ENCODE assay signal across 1 cellular context in the genomic region with DNA sequence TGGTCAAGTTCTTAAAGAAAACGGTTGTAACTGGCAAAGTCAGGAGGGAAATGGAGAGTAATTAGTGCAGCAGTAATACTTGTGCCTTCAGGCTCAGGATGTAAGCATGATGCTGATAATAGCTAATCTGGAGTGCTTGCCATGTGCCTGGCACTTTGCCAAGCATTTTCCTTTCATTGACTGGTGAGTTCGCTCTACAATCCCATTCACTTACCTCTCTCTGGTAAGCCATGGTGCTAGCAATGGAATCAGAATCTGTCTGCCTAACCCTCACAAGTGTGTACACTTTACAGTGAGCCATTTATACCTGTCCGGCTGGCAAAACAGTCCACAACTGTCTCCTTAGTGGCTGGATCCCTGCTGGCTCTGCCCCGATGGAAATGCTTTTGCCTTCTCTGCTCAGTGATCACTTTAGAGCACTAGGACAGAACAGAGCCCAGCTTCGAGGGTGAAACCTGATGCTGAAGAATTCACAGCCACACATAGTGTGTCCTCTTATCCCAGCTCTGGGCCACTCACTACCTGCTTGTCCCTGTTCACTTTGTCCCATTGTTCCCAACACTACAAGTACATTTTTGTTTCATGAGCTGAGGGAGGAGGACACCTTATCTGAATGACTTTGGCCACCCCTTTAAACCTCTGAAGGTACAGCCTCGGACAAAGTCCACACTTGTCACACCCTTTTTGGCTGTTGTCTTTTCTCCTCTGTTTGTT.
TF ChIP-seq lines count a peak whose summit lies in the region.

No MANE protein-coding gene starts in this region.

TF ChIP-seq in HepG2, 621 proteins besides CTCF, POLR2A, EP300 and RAD21 (continued from another document and continues in another):
- TF ChIP-seq, protein P1, sequence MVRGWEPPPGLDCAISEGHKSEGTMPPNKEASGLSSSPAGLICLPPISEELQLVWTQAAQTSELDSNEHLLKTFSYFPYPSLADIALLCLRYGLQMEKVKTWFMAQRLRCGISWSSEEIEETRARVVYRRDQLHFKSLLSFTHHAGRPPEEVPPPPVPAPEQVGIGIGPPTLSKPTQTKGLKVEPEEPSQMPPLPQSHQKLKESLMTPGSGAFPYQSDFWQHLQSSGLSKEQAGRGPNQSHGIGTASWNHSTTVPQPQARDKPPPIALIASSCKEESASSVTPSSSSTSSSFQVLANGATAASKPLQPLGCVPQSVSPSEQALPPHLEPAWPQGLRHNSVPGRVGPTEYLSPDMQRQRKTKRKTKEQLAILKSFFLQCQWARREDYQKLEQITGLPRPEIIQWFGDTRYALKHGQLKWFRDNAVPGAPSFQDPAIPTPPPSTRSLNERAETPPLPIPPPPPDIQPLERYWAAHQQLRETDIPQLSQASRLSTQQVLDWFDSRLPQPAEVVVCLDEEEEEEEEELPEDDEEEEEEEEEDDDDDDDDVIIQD (CRISPR knock-in tag; IDR thresholded peaks at IDR 0.05; ENCODE audit: low read depth): peak; percentile 11; the same call in 1 of the 2 replicates
- TF ChIP-seq ZNF674 (CRISPR knock-in tag; IDR thresholded peaks at IDR 0.05; ENCODE audit: low read depth) (no peak), HMG20A (CRISPR knock-in tag; IDR thresholded peaks at IDR 0.05; ENCODE audit: borderline replicate concordance) (0 out of 2 replicates have a peak, but pooled peaks have one; percentile 11), ZBTB1 (CRISPR knock-in tag; IDR thresholded peaks at IDR 0.05; ENCODE audit: borderline replicate concordance) (no peak), NONO (IDR thresholded peaks at IDR 0.05) (no peak), NONO (CRISPR knock-in tag; conservative IDR thresholded peaks at IDR 0.05) (no peak), ZFP1 (CRISPR knock-in tag; IDR thresholded peaks at IDR 0.05) (no peak), ZNF331 (CRISPR knock-in tag; IDR thresholded peaks at IDR 0.05) (peak; percentile 42; the same call in 1 of the 2 replicates), MIER2 (CRISPR knock-in tag; IDR thresholded peaks at IDR 0.05) (no peak), AHR (CRISPR knock-in tag; IDR thresholded peaks at IDR 0.05) (no peak), SAFB2 (CRISPR knock-in tag; IDR thresholded peaks at IDR 0.05; ENCODE audit: borderline replicate concordance, low read depth) (no peak), ZFYVE20 (CRISPR knock-in tag; IDR thresholded peaks at IDR 0.05; ENCODE audit: borderline replicate concordance, low read depth) (no peak), ATF1 (CRISPR knock-in tag; IDR thresholded peaks at IDR 0.05) (no peak), YY1 (IDR thresholded peaks at IDR 0.05; ENCODE audit: insufficient read depth, insufficient replicate concordance, low read depth, low read length) (no peak), RBM39 (IDR thresholded peaks at IDR 0.05; ENCODE audit: low read depth, low read length, poor library complexity, severe bottlenecking) (no peak), TCF12 (IDR thresholded peaks at IDR 0.05) (no peak), TCF12 (CRISPR knock-in tag; IDR thresholded peaks at IDR 0.05) (no peak), ETV5 (CRISPR knock-in tag; IDR thresholded peaks at IDR 0.05; ENCODE audit: borderline replicate concordance) (no peak), ZNF136 (CRISPR knock-in tag; IDR thresholded peaks at IDR 0.05; ENCODE audit: low read depth) (no peak), NFATC3 (CRISPR knock-in tag; IDR thresholded peaks at IDR 0.05) (no peak), CEBPG (CRISPR knock-in tag; IDR thresholded peaks at IDR 0.05) (no peak), ZBTB7A (CRISPR knock-in tag; IDR thresholded peaks at IDR 0.05) (no peak), FOXK2 (IDR thresholded peaks at IDR 0.05) (no peak), FOSL2 (CRISPR knock-in tag; IDR thresholded peaks at IDR 0.05) (no peak), ZMYM3 (CRISPR knock-in tag; IDR thresholded peaks at IDR 0.05) (peak; percentile 76), KDM5A (IDR thresholded peaks at IDR 0.05; ENCODE audit: borderline replicate concordance, low read length) (no peak), DPF2 (CRISPR knock-in tag; IDR thresholded peaks at IDR 0.05; ENCODE audit: borderline replicate concordance, low read depth) (no peak), ZNF720 (CRISPR knock-in tag; IDR thresholded peaks at IDR 0.05) (no peak), ZSCAN25 (CRISPR knock-in tag; IDR thresholded peaks at IDR 0.05) (no peak), MATR3 (CRISPR knock-in tag; IDR thresholded peaks at IDR 0.05) (no peak), IRF2 (CRISPR knock-in tag; IDR thresholded peaks at IDR 0.05) (no peak), HOXA7 (CRISPR knock-in tag; IDR thresholded peaks at IDR 0.05) (no peak), ZBTB7B (CRISPR knock-in tag; IDR thresholded peaks at IDR 0.05) (no peak), SAP130 (CRISPR knock-in tag; IDR thresholded peaks at IDR 0.05; ENCODE audit: low read depth) (no peak; the same call in 1 of the 2 replicates), ZNF251 (CRISPR knock-in tag; IDR thresholded peaks at IDR 0.05) (no peak), RFX5 (IDR thresholded peaks at IDR 0.05; ENCODE audit: low read depth, low read length) (no peak), NRL (CRISPR knock-in tag; IDR thresholded peaks at IDR 0.05; ENCODE audit: borderline replicate concordance) (no peak), ZNF350 (CRISPR knock-in tag; IDR thresholded peaks at IDR 0.05; ENCODE audit: borderline replicate concordance, low read depth) (no peak)
- TF ChIP-seq, protein P2, sequence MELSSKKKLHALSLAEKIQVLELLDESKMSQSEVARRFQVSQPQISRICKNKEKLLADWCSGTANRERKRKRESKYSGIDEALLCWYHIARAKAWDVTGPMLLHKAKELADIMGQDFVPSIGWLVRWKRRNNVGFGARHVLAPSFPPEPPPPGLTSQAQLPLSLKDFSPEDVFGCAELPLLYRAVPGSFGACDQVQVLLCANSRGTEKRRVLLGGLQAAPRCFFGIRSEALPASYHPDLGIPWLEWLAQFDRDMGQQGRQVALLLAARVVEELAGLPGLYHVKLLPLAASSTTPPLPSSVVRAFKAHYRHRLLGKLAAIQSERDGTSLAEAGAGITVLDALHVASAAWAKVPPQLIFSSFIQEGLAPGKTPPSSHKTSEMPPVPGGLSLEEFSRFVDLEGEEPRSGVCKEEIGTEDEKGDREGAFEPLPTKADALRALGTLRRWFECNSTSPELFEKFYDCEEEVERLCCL (CRISPR knock-in tag; IDR thresholded peaks at IDR 0.05; ENCODE audit: borderline replicate concordance): no peak
- TF ChIP-seq, protein P3, sequence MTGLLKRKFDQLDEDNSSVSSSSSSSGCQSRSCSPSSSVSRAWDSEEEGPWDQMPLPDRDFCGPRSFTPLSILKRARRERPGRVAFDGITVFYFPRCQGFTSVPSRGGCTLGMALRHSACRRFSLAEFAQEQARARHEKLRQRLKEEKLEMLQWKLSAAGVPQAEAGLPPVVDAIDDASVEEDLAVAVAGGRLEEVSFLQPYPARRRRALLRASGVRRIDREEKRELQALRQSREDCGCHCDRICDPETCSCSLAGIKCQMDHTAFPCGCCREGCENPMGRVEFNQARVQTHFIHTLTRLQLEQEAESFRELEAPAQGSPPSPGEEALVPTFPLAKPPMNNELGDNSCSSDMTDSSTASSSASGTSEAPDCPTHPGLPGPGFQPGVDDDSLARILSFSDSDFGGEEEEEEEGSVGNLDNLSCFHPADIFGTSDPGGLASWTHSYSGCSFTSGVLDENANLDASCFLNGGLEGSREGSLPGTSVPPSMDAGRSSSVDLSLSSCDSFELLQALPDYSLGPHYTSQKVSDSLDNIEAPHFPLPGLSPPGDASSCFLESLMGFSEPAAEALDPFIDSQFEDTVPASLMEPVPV (CRISPR knock-in tag; IDR thresholded peaks at IDR 0.05): no peak
- TF ChIP-seq, protein P4, sequence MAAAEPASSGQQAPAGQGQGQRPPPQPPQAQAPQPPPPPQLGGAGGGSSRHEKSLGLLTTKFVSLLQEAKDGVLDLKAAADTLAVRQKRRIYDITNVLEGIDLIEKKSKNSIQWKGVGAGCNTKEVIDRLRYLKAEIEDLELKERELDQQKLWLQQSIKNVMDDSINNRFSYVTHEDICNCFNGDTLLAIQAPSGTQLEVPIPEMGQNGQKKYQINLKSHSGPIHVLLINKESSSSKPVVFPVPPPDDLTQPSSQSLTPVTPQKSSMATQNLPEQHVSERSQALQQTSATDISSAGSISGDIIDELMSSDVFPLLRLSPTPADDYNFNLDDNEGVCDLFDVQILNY (CRISPR knock-in tag; conservative IDR thresholded peaks at IDR 0.05): no peak
- TF ChIP-seq, protein P5, sequence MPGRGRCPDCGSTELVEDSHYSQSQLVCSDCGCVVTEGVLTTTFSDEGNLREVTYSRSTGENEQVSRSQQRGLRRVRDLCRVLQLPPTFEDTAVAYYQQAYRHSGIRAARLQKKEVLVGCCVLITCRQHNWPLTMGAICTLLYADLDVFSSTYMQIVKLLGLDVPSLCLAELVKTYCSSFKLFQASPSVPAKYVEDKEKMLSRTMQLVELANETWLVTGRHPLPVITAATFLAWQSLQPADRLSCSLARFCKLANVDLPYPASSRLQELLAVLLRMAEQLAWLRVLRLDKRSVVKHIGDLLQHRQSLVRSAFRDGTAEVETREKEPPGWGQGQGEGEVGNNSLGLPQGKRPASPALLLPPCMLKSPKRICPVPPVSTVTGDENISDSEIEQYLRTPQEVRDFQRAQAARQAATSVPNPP (CRISPR knock-in tag; IDR thresholded peaks at IDR 0.05): no peak
- TF ChIP-seq, protein P6, sequence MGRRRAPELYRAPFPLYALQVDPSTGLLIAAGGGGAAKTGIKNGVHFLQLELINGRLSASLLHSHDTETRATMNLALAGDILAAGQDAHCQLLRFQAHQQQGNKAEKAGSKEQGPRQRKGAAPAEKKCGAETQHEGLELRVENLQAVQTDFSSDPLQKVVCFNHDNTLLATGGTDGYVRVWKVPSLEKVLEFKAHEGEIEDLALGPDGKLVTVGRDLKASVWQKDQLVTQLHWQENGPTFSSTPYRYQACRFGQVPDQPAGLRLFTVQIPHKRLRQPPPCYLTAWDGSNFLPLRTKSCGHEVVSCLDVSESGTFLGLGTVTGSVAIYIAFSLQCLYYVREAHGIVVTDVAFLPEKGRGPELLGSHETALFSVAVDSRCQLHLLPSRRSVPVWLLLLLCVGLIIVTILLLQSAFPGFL (CRISPR knock-in tag; IDR thresholded peaks at IDR 0.05): no peak
- TF ChIP-seq, protein P7, sequence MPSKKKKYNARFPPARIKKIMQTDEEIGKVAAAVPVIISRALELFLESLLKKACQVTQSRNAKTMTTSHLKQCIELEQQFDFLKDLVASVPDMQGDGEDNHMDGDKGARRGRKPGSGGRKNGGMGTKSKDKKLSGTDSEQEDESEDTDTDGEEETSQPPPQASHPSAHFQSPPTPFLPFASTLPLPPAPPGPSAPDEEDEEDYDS (CRISPR knock-in tag; IDR thresholded peaks at IDR 0.05): no peak
- TF ChIP-seq, protein P8, sequence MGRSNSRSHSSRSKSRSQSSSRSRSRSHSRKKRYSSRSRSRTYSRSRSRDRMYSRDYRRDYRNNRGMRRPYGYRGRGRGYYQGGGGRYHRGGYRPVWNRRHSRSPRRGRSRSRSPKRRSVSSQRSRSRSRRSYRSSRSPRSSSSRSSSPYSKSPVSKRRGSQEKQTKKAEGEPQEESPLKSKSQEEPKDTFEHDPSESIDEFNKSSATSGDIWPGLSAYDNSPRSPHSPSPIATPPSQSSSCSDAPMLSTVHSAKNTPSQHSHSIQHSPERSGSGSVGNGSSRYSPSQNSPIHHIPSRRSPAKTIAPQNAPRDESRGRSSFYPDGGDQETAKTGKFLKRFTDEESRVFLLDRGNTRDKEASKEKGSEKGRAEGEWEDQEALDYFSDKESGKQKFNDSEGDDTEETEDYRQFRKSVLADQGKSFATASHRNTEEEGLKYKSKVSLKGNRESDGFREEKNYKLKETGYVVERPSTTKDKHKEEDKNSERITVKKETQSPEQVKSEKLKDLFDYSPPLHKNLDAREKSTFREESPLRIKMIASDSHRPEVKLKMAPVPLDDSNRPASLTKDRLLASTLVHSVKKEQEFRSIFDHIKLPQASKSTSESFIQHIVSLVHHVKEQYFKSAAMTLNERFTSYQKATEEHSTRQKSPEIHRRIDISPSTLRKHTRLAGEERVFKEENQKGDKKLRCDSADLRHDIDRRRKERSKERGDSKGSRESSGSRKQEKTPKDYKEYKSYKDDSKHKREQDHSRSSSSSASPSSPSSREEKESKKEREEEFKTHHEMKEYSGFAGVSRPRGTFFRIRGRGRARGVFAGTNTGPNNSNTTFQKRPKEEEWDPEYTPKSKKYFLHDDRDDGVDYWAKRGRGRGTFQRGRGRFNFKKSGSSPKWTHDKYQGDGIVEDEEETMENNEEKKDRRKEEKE (IDR thresholded peaks at IDR 0.05): no peak
- TF ChIP-seq, protein P9, sequence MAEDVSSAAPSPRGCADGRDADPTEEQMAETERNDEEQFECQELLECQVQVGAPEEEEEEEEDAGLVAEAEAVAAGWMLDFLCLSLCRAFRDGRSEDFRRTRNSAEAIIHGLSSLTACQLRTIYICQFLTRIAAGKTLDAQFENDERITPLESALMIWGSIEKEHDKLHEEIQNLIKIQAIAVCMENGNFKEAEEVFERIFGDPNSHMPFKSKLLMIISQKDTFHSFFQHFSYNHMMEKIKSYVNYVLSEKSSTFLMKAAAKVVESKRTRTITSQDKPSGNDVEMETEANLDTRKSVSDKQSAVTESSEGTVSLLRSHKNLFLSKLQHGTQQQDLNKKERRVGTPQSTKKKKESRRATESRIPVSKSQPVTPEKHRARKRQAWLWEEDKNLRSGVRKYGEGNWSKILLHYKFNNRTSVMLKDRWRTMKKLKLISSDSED (CRISPR knock-in tag; IDR thresholded peaks at IDR 0.05): no peak
- TF ChIP-seq, protein P10, sequence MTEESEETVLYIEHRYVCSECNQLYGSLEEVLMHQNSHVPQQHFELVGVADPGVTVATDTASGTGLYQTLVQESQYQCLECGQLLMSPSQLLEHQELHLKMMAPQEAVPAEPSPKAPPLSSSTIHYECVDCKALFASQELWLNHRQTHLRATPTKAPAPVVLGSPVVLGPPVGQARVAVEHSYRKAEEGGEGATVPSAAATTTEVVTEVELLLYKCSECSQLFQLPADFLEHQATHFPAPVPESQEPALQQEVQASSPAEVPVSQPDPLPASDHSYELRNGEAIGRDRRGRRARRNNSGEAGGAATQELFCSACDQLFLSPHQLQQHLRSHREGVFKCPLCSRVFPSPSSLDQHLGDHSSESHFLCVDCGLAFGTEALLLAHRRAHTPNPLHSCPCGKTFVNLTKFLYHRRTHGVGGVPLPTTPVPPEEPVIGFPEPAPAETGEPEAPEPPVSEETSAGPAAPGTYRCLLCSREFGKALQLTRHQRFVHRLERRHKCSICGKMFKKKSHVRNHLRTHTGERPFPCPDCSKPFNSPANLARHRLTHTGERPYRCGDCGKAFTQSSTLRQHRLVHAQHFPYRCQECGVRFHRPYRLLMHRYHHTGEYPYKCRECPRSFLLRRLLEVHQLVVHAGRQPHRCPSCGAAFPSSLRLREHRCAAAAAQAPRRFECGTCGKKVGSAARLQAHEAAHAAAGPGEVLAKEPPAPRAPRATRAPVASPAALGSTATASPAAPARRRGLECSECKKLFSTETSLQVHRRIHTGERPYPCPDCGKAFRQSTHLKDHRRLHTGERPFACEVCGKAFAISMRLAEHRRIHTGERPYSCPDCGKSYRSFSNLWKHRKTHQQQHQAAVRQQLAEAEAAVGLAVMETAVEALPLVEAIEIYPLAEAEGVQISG (CRISPR knock-in tag; IDR thresholded peaks at IDR 0.05): no peak
